Comparison of ENCODE assay signal across 15 cellular contexts in the genomic region with DNA sequence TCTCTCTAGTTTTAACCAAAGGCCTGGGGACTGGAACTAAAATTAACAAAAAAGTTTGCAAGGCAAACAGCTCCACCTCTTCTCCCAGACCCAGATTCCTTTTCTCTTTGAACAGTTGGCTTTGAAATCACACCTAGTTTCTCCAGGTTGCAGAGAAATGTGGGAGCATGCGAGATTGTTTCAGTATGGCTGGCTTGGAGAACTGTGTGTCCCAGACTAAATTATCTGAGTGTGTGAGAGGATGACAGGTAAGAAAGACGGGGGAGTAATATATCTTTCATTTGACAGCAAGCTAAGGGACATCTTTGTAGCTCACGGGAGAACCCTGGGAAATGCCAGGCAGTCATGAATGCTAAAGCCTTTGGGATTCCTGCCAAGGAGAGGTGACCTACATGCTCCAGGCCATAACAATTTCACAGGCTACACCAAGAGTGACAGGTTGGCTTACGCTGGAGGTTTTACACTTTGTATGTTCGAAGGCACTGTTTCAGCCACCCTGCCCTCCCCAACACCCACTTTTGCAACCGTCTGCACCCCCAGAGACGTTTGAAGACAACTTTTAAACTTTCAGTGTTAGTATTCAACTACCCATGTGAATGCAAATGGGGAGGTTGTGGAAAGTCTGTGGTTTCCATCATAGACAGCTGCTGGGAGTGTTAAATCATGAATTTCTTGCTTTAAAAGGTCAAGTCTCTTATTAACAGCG.
DNase-seq lines count a peak whose midpoint lies in the region; ATAC-seq, FAIRE-seq and TF ChIP-seq lines count a peak whose summit lies in the region.
"Had no signal": no experiment of that assay in that cellular context is flagged by ENCODE, and none has a peak within 500 bp of the region (broad histone marks: within the 10 kb centered on the region; RNA-seq: fewer than 3 reads in every experiment).

No MANE protein-coding gene starts in this region.

- FAIRE-seq in H54 (lab: Jason Lieb, UNC): no peak
- FAIRE-seq: K562 had no signal

- POLR2A ChIA-PET in CD4-positive, alpha-beta T cell (lab: Charles Lee): no interaction called here

- H3K27me3 Mint-ChIP-seq in CD4-positive, alpha-beta T cell: no peaks in the 10 kb centered on the region

- no peak overlapping the region for H3K4me3 Mint-ChIP-seq in CD4-positive, alpha-beta T cell
- H3K4me3 Mint-ChIP-seq: naive thymus-derived CD4-positive, alpha-beta T cell had no signal

- no peak overlapping the region for H3K27ac Mint-ChIP-seq in CD4-positive, alpha-beta T cell
- H3K27ac Mint-ChIP-seq: activated T-helper 2 cell treated with anti-CD3 and anti-CD28 coated beads, Interferon-gamma antibody, Interleukin-2, Interleukin-4, amounts not matched to agents 10 μg/mL and 5 μg/mL and 100 μg/mL, durations not matched to agents 14 hours and 24 hours and 36 hours; naive thymus-derived CD4-positive, alpha-beta T cell had no signal

- DNase-seq in CD4-positive, alpha-beta T cell: no peak
- DNase-seq in NCI-H446 treated with DMSO at 0.1 percent for 48 hours (lab: John Stamatoyannopoulos, UW) (no peak), NCI-H2029 treated with DMSO at 0.1 percent for 48 hours (lab: John Stamatoyannopoulos, UW) (no peak), H54 (ENCODE audit: insufficient read length, low spot score) (no peak)
- DNase-seq: naive thymus-derived CD4-positive, alpha-beta T cell; SIG-M5; stimulated activated CD4-positive, alpha-beta T cell treated with anti-CD3 and anti-CD28 coated beads, Interleukin-12 subunit alpha, Interleukin-12 subunit beta, amount 100 ng/mL, for 4 hours had no signal

- intact Hi-C loops in CD4-positive, alpha-beta T cell (cut with DNase I, micrococcal nuclease): no loop called here

- ATAC-seq in GM18511 (IDR thresholded peaks at IDR 0.05; ENCODE audit: unreplicated experiment): peak; percentile 75
- ATAC-seq in GM21526 (IDR thresholded peaks at IDR 0.05; ENCODE audit: low FRiP score, unreplicated experiment): peak; percentile 79
- peak; percentile 71 for ATAC-seq in HG03066 (IDR thresholded peaks at IDR 0.05; ENCODE audit: low read depth, unreplicated experiment)
- ATAC-seq in esophagus mucosa: peak; percentile 59
- no peak for ATAC-seq in CD4-positive, alpha-beta T cell (ENCODE audit: poor library complexity)
- ATAC-seq: naive thymus-derived CD4-positive, alpha-beta T cell had no signal

- H3K27ac ChIP-seq in CD4-positive, alpha-beta T cell (ENCODE audit: low read depth, low read length): no peak overlapping the region
- H3K27ac ChIP-seq: BLaER1, cardiac muscle cell had no signal

- peaks cover 2% of the 10 kb centered on the region for H3K9me3 Mint-ChIP-seq in CD4-positive, alpha-beta T cell
- H3K9me3 Mint-ChIP-seq: activated T-helper 2 cell treated with anti-CD3 and anti-CD28 coated beads, Interferon-gamma antibody, Interleukin-2, Interleukin-4, amounts not matched to agents 10 μg/mL and 5 μg/mL and 100 μg/mL, durations not matched to agents 14 hours and 24 hours and 36 hours had no signal

- H3K36me3 Mint-ChIP-seq in CD4-positive, alpha-beta T cell (ENCODE audit: low read depth): no peaks in the 10 kb centered on the region
- H3K36me3 Mint-ChIP-seq: naive thymus-derived CD4-positive, alpha-beta T cell had no signal

- H3K9me3 ChIP-seq in CD4-positive, alpha-beta T cell (ENCODE audit: control insufficient read depth, low read length): no peaks in the 10 kb centered on the region
- H3K9me3 ChIP-seq: BLaER1 had no signal

- no peak for TF ChIP-seq CTCF in CD4-positive, alpha-beta T cell (IDR thresholded peaks at IDR 0.05)

- no peak for TF ChIP-seq POLR2A in H54 (IDR thresholded peaks at IDR 0.05; ENCODE audit: low read depth, low read length)

- CTCF ChIA-PET in CD4-positive, alpha-beta T cell (lab: Charles Lee): no interaction called here

- no peaks in the 10 kb centered on the region for H3K27me3 ChIP-seq in CD4-positive, alpha-beta T cell (ENCODE audit: control insufficient read depth, insufficient read depth, low read length)
- H3K27me3 ChIP-seq: BLaER1 had no signal

- no peaks in the 10 kb centered on the region for H3K4me1 Mint-ChIP-seq in CD4-positive, alpha-beta T cell (ENCODE audit: low read depth)
- H3K4me1 Mint-ChIP-seq: naive thymus-derived CD4-positive, alpha-beta T cell had no signal
